In the genomic region with DNA sequence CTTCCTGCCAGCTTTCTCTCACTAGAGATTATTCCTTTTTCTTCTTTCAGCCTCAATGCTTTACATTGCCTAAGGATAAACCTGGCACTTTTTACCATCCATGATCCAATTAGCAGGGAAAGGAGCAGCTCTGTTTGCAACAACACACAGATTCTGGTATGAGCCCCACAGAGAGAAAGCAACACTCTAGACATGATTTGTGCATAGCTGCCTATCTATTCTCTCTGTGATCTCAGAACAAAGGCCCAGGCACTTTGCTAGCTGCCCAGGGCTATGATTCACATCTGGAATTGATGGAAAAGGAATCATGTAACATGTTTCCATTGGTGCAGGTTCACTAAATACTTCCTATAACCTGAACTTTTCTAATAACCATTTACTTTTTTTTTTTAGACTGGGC, we compare ENCODE assay signal across 1 cellular context.
A peak's percentile ranks its signal among the peaks of the same experiment; 100 is the strongest.
TF ChIP-seq lines count a peak whose summit lies in the region.

No MANE protein-coding gene starts in this region.

TF ChIP-seq in SK-N-SH, 30 proteins besides CTCF, POLR2A, EP300 and RAD21 (continued from another document):
- TF ChIP-seq, protein P1, sequence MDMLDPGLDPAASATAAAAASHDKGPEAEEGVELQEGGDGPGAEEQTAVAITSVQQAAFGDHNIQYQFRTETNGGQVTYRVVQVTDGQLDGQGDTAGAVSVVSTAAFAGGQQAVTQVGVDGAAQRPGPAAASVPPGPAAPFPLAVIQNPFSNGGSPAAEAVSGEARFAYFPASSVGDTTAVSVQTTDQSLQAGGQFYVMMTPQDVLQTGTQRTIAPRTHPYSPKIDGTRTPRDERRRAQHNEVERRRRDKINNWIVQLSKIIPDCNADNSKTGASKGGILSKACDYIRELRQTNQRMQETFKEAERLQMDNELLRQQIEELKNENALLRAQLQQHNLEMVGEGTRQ (IDR thresholded peaks at IDR 0.05; ENCODE audit: borderline replicate concordance, low read depth, low read length) = no peak
- TF ChIP-seq TCF12 (IDR thresholded peaks at IDR 0.05) = peak; percentile 20; the same call in 1 of the 2 replicates
- peak; percentile 91 for TF ChIP-seq GATA2 (CRISPR knock-in tag; IDR thresholded peaks at IDR 0.05)
- TF ChIP-seq, protein P2, sequence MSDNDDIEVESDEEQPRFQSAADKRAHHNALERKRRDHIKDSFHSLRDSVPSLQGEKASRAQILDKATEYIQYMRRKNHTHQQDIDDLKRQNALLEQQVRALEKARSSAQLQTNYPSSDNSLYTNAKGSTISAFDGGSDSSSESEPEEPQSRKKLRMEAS (IDR thresholded peaks at IDR 0.05; ENCODE audit: low read depth) = no peak
- TF ChIP-seq PBX3 (IDR thresholded peaks at IDR 0.05) = no peak
- TF ChIP-seq, protein P3, sequence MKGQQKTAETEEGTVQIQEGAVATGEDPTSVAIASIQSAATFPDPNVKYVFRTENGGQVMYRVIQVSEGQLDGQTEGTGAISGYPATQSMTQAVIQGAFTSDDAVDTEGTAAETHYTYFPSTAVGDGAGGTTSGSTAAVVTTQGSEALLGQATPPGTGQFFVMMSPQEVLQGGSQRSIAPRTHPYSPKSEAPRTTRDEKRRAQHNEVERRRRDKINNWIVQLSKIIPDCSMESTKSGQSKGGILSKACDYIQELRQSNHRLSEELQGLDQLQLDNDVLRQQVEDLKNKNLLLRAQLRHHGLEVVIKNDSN (IDR thresholded peaks at IDR 0.05; ENCODE audit: borderline replicate concordance, low read depth) = no peak
